In the genomic region with DNA sequence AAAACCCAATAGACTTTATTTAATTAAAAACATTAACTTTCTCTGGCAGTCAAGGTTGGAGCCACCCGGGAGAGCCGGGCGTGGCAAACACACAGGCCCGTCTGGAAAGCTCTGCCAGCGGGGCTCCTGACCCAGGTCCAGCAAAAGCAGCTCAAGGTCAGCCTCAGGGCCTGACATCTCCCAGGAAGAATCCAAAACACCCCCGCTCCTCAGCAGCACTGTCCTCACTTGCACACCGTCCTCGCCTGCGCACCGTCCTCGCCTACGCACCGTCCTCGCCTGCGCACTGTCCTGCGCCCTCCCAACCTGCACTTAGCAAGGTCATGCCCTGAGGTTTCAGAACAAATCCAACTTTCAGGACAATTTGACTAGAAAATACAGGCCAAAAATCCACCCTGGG, we compare ENCODE assay signal across 20 cellular contexts. TPM values are rescaled to one million over a fixed set of nuclear protein-coding genes. Genes with fewer than 3 reads are reported as not detected.
"Had no signal": no experiment of that assay in that cellular context is flagged by ENCODE, and none has a peak within 500 bp of the region (broad histone marks: within the 10 kb centered on the region; RNA-seq: fewer than 3 reads in every experiment).

No MANE protein-coding gene starts in this region.

- H3K4me3 Mint-ChIP-seq: naive thymus-derived CD8-positive, alpha-beta T cell; neural crest cell; stimulated activated naive CD8-positive, alpha-beta T cell treated with anti-CD3 and anti-CD28 coated beads, Interleukin-15, Interleukin-2, amounts not matched to agents 100 ng/mL and 50 ng/mL, for 24 hours had no signal

- H3K27me3 ChIP-seq: pancreas, vagina had no signal

- H3K36me3 Mint-ChIP-seq: naive thymus-derived CD8-positive, alpha-beta T cell had no signal

- H3K4me3 ChIP-seq: heart right ventricle, pancreas, smooth muscle cell, tibial nerve, upper lobe of right lung, vagina had no signal

- H3K9me3 ChIP-seq: heart right ventricle, pancreas, tibial nerve, upper lobe of right lung, vagina had no signal

- H3K27ac Mint-ChIP-seq: naive thymus-derived CD8-positive, alpha-beta T cell; progenitor cell of endocrine pancreas; stimulated activated naive CD8-positive, alpha-beta T cell treated with anti-CD3 and anti-CD28 coated beads, Interleukin-15, Interleukin-2, amounts not matched to agents 100 ng/mL and 50 ng/mL, for 24 hours had no signal

- H3K36me3 ChIP-seq: heart right ventricle, pancreas, tibial nerve, upper lobe of right lung, vagina had no signal

- ATAC-seq: naive thymus-derived CD8-positive, alpha-beta T cell; pancreas; upper lobe of right lung had no signal

- H3K9me3 Mint-ChIP-seq: naive thymus-derived CD8-positive, alpha-beta T cell; neural crest cell; stimulated activated naive CD8-positive, alpha-beta T cell treated with anti-CD3 and anti-CD28 coated beads, Interleukin-15, Interleukin-2, amounts not matched to agents 100 ng/mL and 50 ng/mL, for 24 hours had no signal

- H3K27ac ChIP-seq: heart right ventricle, pancreas, tibial nerve, upper lobe of right lung, vagina had no signal

- DNase-seq: dermis blood vessel endothelial cell; erythroblast; foreskin melanocyte; heart right ventricle; hypothalamus; kidney glomerular epithelial cell; mesendoderm; naive thymus-derived CD8-positive, alpha-beta T cell; occipital lobe; pancreas; right cardiac atrium; stimulated activated CD4-positive, alpha-beta T cell treated with anti-CD3 and anti-CD28 coated beads, Interleukin-2, amount 100 ng/mL, for 48 hours; upper lobe of right lung had no signal

- H3K4me1 Mint-ChIP-seq: naive thymus-derived CD8-positive, alpha-beta T cell; neural crest cell had no signal

RNA-seq across cellular contexts. Expression of gene NPTX1, which starts 36.8 kb away (rescaled TPM):
- total RNA-seq: endothelial cell of umbilical vein; heart right ventricle; naive thymus-derived CD8-positive, alpha-beta T cell; progenitor cell of endocrine pancreas; right cardiac atrium had no signal
